ENCODE assay signal across 1 cellular context in the genomic region with DNA sequence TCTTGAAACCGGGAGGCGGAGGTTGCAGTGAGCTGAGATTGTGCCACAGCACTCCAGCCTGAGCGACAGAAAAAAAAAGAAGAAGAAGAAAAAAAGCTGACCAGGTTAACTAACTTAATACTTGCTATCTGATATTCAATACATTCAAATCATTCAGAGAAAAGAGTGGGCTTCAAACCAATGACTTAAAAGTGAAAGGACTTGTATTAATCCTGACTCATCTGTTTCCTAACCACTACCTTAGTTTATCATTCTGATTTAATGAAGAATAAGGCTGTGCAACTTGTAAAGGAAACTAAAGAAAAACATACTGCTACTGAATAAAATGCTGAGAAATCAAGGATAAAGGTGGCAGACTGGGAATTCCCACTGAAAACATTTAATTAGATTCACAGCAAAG.
TF ChIP-seq lines count a peak whose summit lies in the region.

No MANE protein-coding gene starts in this region.

TF ChIP-seq in GM23338, 12 proteins besides CTCF, POLR2A, EP300 and RAD21 (continued from another document):
- no peak for TF ChIP-seq ZNF462 (CRISPR knock-in tag; IDR thresholded peaks at IDR 0.05)
